ENCODE assay signal across 19 cellular contexts in the genomic region with DNA sequence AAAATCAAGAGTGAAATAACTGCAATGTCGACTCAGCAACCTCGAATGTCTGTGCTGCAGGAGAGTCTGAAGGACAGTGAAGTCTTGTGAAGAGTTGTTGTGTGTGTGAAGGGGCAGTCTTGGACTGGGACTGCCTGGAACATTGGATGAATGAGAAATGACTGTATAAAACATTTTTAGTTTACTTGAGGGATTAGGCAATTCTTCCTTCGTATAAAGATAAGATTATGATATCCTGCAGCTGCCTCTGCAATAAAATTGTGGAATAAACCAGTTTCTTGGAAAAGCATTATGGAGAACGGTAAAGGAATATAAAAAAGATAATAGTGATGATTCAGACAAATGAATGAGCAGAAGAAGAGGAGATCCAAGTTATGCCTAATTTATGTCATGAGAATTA. TPM values are rescaled to one million over a fixed set of nuclear protein-coding genes. Genes with fewer than 3 reads are reported as not detected.
DNase-seq lines count a peak whose midpoint lies in the region; ATAC-seq, FAIRE-seq and TF ChIP-seq lines count a peak whose summit lies in the region.
"Had no signal": no experiment of that assay in that cellular context is flagged by ENCODE, and none has a peak within 500 bp of the region (broad histone marks: within the 10 kb centered on the region; RNA-seq: fewer than 3 reads in every experiment).

No MANE protein-coding gene starts in this region.

- H3K36me3 ChIP-seq in sigmoid colon (no peaks in the 10 kb centered on the region), gastrocnemius medialis (no peaks in the 10 kb centered on the region)
- H3K36me3 ChIP-seq: thyroid gland had no signal

- TF ChIP-seq POLR2A in sigmoid colon (IDR thresholded peaks at IDR 0.05), result no peak
- TF ChIP-seq POLR2A in gastrocnemius medialis (IDR thresholded peaks at IDR 0.05), result no peak

- H3K27ac ChIP-seq in sigmoid colon (peak overlapping the region; percentile 39 to 76 (median 58)), gastrocnemius medialis (no peak overlapping the region)
- H3K27ac ChIP-seq: thyroid gland, VCaP had no signal

- H3K9me3 Mint-ChIP-seq in brain, result no peaks in the 10 kb centered on the region
- H3K9me3 Mint-ChIP-seq: endodermal cell had no signal

- TF ChIP-seq CTCF in D721Med (IDR thresholded peaks at IDR 0.05; ENCODE audit: insufficient read depth, missing control alignments) (no peak), brain (conservative IDR thresholded peaks at IDR 0.05) (no peak), sigmoid colon (IDR thresholded peaks at IDR 0.05) (no peak), gastrocnemius medialis (IDR thresholded peaks at IDR 0.05 in 4 of 5, conservative IDR thresholded peaks at IDR 0.05 in 1 of 5) (no peak)

- peak; percentile 38 for FAIRE-seq in D721Med (lab: Jason Lieb, UNC)

- peaks cover 0 to 64% (median 56%) of the 10 kb centered on the region in 4 donors for H3K4me1 ChIP-seq in sigmoid colon
- peaks cover 0 to 8% of the 10 kb centered on the region in 2 donors for H3K4me1 ChIP-seq in gastrocnemius medialis
- H3K4me1 ChIP-seq: thyroid gland had no signal

- H3K36me3 Mint-ChIP-seq in brain, result no peaks in the 10 kb centered on the region
- H3K36me3 Mint-ChIP-seq: naive thymus-derived CD4-positive, alpha-beta T cell had no signal

- 24 to 54% methylated on average over 4 of the region's 4 CpGs for WGBS in sigmoid colon, 2 donors

- peak in 1 of 4 donors; percentile 2 for TF ChIP-seq EP300 in sigmoid colon (IDR thresholded peaks at IDR 0.05)

- in situ Hi-C loops in gastrocnemius medialis (cut with MboI; ENCODE audit: low sequenced_read_pairs in 4 of 4), result no loop called here

- peaks cover 26% of the 10 kb centered on the region for H3K4me1 Mint-ChIP-seq in brain
- H3K4me1 Mint-ChIP-seq: naive thymus-derived CD4-positive, alpha-beta T cell had no signal

- H3K27me3 ChIP-seq in sigmoid colon (no peaks in the 10 kb centered on the region), gastrocnemius medialis (no peaks in the 10 kb centered on the region)
- H3K27me3 ChIP-seq: thyroid gland had no signal

- DNase-seq in D721Med (ENCODE audit: insufficient read length, low spot score) (no peak), left ventricle myocardium superior (peak; percentile 18), sigmoid colon (no peak), gastrocnemius medialis (no peak), T-helper 9 cell (no peak), DMS79 (lab: John Stamatoyannopoulos, UW) (no peak)
- DNase-seq: AML-193; endodermal cell; head of caudate nucleus; naive thymus-derived CD4-positive, alpha-beta T cell; NCI-H1930; OCI-M1; stimulated activated CD4-positive, alpha-beta T cell treated with anti-CD3 and anti-CD28 coated beads, Interleukin-2, amount 100 ng/mL, for 48 hours; thyroid gland had no signal

- H3K9me3 ChIP-seq in sigmoid colon (no peaks in the 10 kb centered on the region), gastrocnemius medialis (no peaks in the 10 kb centered on the region)
- H3K9me3 ChIP-seq: thyroid gland had no signal

- no peak overlapping the region for H3K4me3 Mint-ChIP-seq in brain
- H3K4me3 Mint-ChIP-seq: endodermal cell; naive thymus-derived CD4-positive, alpha-beta T cell had no signal

- intact Hi-C loops in left ventricle myocardium superior (cut with micrococcal nuclease), result no loop called here
- intact Hi-C loops in sigmoid colon (cut with DNase I), result loop anchor here (5.0 kb wide), 1 partner anchor 45 kb away; no protein-coding TSS in a partner anchor
- intact Hi-C loops in gastrocnemius medialis (cut with DNase I; ENCODE audit: low total_unique reads), result no loop called here

- no peaks in the 10 kb centered on the region for H3K27me3 Mint-ChIP-seq in brain

- H3K4me3 ChIP-seq in sigmoid colon (no peak overlapping the region), gastrocnemius medialis (no peak overlapping the region)
- H3K4me3 ChIP-seq: thyroid gland had no signal

- H3K27ac Mint-ChIP-seq in brain, result peak overlapping the region in 3 of 5 experiments; percentile 5 to 73 (median 55)
- H3K27ac Mint-ChIP-seq: endodermal cell; naive thymus-derived CD4-positive, alpha-beta T cell had no signal

- ATAC-seq in left ventricle myocardium superior (peak; percentile 77), gastrocnemius medialis (no peak), HG02852 (IDR thresholded peaks at IDR 0.05; ENCODE audit: unreplicated experiment) (no peak)
- ATAC-seq: naive thymus-derived CD4-positive, alpha-beta T cell had no signal

RNA-seq across cellular contexts. Expression of gene LUM, which starts 30.9 kb away (rescaled TPM):
- 0.76 TPM for polyA plus RNA-seq in brain (ENCODE audit: insufficient read depth, low read depth, low replicate concordance)
- 52.0 TPM for total RNA-seq in left ventricle myocardium superior
- total RNA-seq in sigmoid colon, result 100 to 1,000 TPM in 3 of 4 donors, 10 to 100 TPM in 1; 85.2 to 363 (median 139) TPM
- polyA plus RNA-seq in sigmoid colon, result 10 to 100 TPM; 16.6 to 88.4 (median 44.4) TPM
- total RNA-seq in gastrocnemius medialis, result 10 to 100 TPM in 1 of 4 donors, 1 to 10 TPM in 3; 1.3 to 12.7 (median 5.9) TPM
- total RNA-seq: MCF 10A had no signal
- polyA plus RNA-seq: naive thymus-derived CD4-positive, alpha-beta T cell had no signal

RNA-seq across cellular contexts. Expression of gene DCN, which starts 40.4 kb away (rescaled TPM):
- polyA plus RNA-seq in brain (ENCODE audit: insufficient read depth, low read depth, low replicate concordance) (55.4 TPM), sigmoid colon (100 to 1,000 TPM in 2 of 3 donors, 10 to 100 TPM in 1; 41.2 to 380 (median 180) TPM)
- total RNA-seq in left ventricle myocardium superior (741 TPM), sigmoid colon (1,000 to 10,000 TPM in 3 of 4 donors, 100 to 1,000 TPM in 1; 675 to 1,612 (median 1,535) TPM), gastrocnemius medialis (100 to 1,000 TPM; 346 to 674 (median 611) TPM)
- total RNA-seq: endodermal cell, HT1080 had no signal
- polyA plus RNA-seq: naive thymus-derived CD4-positive, alpha-beta T cell had no signal

Comparison
In these comparisons a context has a peak if more than half of its experiments do, and no peak if none do; other contexts are left out.
1. H3K27ac ChIP-seq: peak in sigmoid colon (4 of 4); none in gastrocnemius medialis (0 of 4).